Comparison of ENCODE assay signal across 16 cellular contexts in genomic region chr22:18573483-18574164, GRCh38. TPM values are rescaled to one million over a fixed set of nuclear protein-coding genes. Genes with fewer than 3 reads are reported as not detected.
"Had no signal": no experiment of that assay in that cellular context is flagged by ENCODE, and none has a peak within 500 bp of the region (broad histone marks: within the 10 kb centered on the region; RNA-seq: fewer than 3 reads in every experiment).

No MANE protein-coding gene starts in this region.

RNA-seq across cellular contexts. Expression of gene RIMBP3, which starts 38.1 kb away (rescaled TPM):
- polyA plus RNA-seq: endothelial cell of umbilical vein had no signal

RNA-seq across cellular contexts. Expression of gene TMEM191B, which starts 46.0 kb away (rescaled TPM):
- total RNA-seq: endothelial cell of umbilical vein, thoracic aorta, urinary bladder had no signal

RNA-seq across cellular contexts. Expression of gene GGTLC3, which starts 55.7 kb away (rescaled TPM):
- total RNA-seq: cerebellum; endodermal cell; endothelial cell of umbilical vein; epithelial cell of proximal tubule; esophagus squamous epithelium; heart right ventricle; left ventricle myocardium superior; mucosa of descending colon; natural killer cell treated with Interleukin-12 subunit alpha and Interleukin-12 subunit beta and Interleukin-15 and Interleukin-18, amount 100 ng/mL, for 72 hours; ovary; pulmonary artery endothelial cell; spleen; thoracic aorta; transverse colon; urinary bladder had no signal
- polyA plus RNA-seq: endothelial cell of umbilical vein, heart right ventricle, immature natural killer cell, ovary, spleen, urinary bladder had no signal
